1 cellular context compared by ENCODE assay signal in the genomic region with DNA sequence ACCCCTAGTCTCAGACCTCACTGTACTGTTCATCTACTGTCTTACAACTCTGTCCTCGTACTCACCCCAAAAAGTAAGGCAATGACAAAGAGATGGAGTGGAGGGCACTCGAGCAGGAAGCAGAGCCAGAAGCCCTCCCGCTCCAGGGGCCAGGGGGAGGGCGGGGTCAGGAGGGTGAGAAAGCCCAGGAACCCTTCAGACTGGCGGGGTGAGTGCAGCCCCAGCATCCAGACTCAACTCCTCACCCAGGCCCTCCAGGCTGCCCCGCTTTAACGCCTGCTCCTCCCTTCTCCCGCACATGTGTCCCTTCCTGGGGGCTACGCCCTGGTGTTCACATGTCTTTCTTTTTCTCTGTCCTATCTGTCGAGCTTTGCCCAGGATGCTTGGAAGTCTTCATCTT.
TF ChIP-seq lines count a peak whose summit lies in the region.

No MANE protein-coding gene starts in this region.

TF ChIP-seq in HepG2, 621 proteins besides CTCF, POLR2A, EP300 and RAD21 (continued from another document):
- TF ChIP-seq, protein P1, sequence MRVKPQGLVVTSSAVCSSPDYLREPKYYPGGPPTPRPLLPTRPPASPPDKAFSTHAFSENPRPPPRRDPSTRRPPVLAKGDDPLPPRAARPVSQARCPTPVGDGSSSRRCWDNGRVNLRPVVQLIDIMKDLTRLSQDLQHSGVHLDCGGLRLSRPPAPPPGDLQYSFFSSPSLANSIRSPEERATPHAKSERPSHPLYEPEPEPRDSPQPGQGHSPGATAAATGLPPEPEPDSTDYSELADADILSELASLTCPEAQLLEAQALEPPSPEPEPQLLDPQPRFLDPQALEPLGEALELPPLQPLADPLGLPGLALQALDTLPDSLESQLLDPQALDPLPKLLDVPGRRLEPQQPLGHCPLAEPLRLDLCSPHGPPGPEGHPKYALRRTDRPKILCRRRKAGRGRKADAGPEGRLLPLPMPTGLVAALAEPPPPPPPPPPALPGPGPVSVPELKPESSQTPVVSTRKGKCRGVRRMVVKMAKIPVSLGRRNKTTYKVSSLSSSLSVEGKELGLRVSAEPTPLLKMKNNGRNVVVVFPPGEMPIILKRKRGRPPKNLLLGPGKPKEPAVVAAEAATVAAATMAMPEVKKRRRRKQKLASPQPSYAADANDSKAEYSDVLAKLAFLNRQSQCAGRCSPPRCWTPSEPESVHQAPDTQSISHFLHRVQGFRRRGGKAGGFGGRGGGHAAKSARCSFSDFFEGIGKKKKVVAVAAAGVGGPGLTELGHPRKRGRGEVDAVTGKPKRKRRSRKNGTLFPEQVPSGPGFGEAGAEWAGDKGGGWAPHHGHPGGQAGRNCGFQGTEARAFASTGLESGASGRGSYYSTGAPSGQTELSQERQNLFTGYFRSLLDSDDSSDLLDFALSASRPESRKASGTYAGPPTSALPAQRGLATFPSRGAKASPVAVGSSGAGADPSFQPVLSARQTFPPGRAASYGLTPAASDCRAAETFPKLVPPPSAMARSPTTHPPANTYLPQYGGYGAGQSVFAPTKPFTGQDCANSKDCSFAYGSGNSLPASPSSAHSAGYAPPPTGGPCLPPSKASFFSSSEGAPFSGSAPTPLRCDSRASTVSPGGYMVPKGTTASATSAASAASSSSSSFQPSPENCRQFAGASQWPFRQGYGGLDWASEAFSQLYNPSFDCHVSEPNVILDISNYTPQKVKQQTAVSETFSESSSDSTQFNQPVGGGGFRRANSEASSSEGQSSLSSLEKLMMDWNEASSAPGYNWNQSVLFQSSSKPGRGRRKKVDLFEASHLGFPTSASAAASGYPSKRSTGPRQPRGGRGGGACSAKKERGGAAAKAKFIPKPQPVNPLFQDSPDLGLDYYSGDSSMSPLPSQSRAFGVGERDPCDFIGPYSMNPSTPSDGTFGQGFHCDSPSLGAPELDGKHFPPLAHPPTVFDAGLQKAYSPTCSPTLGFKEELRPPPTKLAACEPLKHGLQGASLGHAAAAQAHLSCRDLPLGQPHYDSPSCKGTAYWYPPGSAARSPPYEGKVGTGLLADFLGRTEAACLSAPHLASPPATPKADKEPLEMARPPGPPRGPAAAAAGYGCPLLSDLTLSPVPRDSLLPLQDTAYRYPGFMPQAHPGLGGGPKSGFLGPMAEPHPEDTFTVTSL (CRISPR knock-in tag; IDR thresholded peaks at IDR 0.05; ENCODE audit: borderline replicate concordance): no peak
- TF ChIP-seq, protein P2, sequence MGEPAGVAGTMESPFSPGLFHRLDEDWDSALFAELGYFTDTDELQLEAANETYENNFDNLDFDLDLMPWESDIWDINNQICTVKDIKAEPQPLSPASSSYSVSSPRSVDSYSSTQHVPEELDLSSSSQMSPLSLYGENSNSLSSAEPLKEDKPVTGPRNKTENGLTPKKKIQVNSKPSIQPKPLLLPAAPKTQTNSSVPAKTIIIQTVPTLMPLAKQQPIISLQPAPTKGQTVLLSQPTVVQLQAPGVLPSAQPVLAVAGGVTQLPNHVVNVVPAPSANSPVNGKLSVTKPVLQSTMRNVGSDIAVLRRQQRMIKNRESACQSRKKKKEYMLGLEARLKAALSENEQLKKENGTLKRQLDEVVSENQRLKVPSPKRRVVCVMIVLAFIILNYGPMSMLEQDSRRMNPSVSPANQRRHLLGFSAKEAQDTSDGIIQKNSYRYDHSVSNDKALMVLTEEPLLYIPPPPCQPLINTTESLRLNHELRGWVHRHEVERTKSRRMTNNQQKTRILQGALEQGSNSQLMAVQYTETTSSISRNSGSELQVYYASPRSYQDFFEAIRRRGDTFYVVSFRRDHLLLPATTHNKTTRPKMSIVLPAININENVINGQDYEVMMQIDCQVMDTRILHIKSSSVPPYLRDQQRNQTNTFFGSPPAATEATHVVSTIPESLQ (CRISPR knock-in tag; conservative IDR thresholded peaks at IDR 0.05): no peak
- TF ChIP-seq NR2F6 (IDR thresholded peaks at IDR 0.05) (no peak), NR2F6 (CRISPR knock-in tag; IDR thresholded peaks at IDR 0.05) (no peak), MIXL1 (CRISPR knock-in tag; IDR thresholded peaks at IDR 0.05) (no peak), ATM (IDR thresholded peaks at IDR 0.05; ENCODE audit: borderline replicate concordance) (no peak), ZSCAN9 (CRISPR knock-in tag; IDR thresholded peaks at IDR 0.05; ENCODE audit: borderline replicate concordance) (no peak), ZNF720 (CRISPR knock-in tag; IDR thresholded peaks at IDR 0.05) (no peak), MTA1 (CRISPR knock-in tag; IDR thresholded peaks at IDR 0.05; ENCODE audit: borderline replicate concordance) (no peak), MZF1 (CRISPR knock-in tag; IDR thresholded peaks at IDR 0.05; ENCODE audit: borderline replicate concordance) (no peak), SAFB2 (CRISPR knock-in tag; IDR thresholded peaks at IDR 0.05; ENCODE audit: borderline replicate concordance, low read depth) (peak; percentile 46; the same call in 1 of the 2 replicates)
- TF ChIP-seq, protein P3, sequence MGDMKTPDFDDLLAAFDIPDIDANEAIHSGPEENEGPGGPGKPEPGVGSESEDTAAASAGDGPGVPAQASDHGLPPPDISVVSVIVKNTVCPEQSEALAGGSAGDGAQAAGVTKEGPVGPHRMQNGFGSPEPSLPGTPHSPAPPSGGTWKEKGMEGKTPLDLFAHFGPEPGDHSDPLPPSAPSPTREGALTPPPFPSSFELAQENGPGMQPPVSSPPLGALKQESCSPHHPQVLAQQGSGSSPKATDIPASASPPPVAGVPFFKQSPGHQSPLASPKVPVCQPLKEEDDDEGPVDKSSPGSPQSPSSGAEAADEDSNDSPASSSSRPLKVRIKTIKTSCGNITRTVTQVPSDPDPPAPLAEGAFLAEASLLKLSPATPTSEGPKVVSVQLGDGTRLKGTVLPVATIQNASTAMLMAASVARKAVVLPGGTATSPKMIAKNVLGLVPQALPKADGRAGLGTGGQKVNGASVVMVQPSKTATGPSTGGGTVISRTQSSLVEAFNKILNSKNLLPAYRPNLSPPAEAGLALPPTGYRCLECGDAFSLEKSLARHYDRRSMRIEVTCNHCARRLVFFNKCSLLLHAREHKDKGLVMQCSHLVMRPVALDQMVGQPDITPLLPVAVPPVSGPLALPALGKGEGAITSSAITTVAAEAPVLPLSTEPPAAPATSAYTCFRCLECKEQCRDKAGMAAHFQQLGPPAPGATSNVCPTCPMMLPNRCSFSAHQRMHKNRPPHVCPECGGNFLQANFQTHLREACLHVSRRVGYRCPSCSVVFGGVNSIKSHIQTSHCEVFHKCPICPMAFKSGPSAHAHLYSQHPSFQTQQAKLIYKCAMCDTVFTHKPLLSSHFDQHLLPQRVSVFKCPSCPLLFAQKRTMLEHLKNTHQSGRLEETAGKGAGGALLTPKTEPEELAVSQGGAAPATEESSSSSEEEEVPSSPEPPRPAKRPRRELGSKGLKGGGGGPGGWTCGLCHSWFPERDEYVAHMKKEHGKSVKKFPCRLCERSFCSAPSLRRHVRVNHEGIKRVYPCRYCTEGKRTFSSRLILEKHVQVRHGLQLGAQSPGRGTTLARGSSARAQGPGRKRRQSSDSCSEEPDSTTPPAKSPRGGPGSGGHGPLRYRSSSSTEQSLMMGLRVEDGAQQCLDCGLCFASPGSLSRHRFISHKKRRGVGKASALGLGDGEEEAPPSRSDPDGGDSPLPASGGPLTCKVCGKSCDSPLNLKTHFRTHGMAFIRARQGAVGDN (CRISPR knock-in tag; IDR thresholded peaks at IDR 0.05): no peak
- TF ChIP-seq, protein P4, sequence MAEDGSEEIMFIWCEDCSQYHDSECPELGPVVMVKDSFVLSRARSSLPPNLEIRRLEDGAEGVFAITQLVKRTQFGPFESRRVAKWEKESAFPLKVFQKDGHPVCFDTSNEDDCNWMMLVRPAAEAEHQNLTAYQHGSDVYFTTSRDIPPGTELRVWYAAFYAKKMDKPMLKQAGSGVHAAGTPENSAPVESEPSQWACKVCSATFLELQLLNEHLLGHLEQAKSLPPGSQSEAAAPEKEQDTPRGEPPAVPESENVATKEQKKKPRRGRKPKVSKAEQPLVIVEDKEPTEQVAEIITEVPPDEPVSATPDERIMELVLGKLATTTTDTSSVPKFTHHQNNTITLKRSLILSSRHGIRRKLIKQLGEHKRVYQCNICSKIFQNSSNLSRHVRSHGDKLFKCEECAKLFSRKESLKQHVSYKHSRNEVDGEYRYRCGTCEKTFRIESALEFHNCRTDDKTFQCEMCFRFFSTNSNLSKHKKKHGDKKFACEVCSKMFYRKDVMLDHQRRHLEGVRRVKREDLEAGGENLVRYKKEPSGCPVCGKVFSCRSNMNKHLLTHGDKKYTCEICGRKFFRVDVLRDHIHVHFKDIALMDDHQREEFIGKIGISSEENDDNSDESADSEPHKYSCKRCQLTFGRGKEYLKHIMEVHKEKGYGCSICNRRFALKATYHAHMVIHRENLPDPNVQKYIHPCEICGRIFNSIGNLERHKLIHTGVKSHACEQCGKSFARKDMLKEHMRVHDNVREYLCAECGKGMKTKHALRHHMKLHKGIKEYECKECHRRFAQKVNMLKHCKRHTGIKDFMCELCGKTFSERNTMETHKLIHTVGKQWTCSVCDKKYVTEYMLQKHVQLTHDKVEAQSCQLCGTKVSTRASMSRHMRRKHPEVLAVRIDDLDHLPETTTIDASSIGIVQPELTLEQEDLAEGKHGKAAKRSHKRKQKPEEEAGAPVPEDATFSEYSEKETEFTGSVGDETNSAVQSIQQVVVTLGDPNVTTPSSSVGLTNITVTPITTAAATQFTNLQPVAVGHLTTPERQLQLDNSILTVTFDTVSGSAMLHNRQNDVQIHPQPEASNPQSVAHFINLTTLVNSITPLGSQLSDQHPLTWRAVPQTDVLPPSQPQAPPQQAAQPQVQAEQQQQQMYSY (CRISPR knock-in tag; IDR thresholded peaks at IDR 0.05): 0 out of 2 replicates have a peak, but pooled peaks have one; percentile 22
- TF ChIP-seq, protein P5, sequence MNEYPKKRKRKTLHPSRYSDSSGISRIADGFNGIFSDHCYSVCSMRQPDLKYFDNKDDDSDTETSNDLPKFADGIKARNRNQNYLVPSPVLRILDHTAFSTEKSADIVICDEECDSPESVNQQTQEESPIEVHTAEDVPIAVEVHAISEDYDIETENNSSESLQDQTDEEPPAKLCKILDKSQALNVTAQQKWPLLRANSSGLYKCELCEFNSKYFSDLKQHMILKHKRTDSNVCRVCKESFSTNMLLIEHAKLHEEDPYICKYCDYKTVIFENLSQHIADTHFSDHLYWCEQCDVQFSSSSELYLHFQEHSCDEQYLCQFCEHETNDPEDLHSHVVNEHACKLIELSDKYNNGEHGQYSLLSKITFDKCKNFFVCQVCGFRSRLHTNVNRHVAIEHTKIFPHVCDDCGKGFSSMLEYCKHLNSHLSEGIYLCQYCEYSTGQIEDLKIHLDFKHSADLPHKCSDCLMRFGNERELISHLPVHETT (CRISPR knock-in tag; conservative IDR thresholded peaks at IDR 0.05): no peak
TF ChIP-seq in HepG2: peak in this region for 4.
